Comparison of ENCODE assay signal across 8 cellular contexts in genomic region chr2:125745514-125745913, GRCh38.
DNase-seq lines count a peak whose midpoint lies in the region; ATAC-seq and TF ChIP-seq lines count a peak whose summit lies in the region.

No MANE protein-coding gene starts in this region.

- no peak overlapping the region for H2AK5ac ChIP-seq in mesenchymal stem cell (ENCODE audit: low read length, severe bottlenecking)

- H3K23ac ChIP-seq in mesenchymal stem cell (ENCODE audit: low read length in 2 of 2): no peak overlapping the region

- H3K4me1 ChIP-seq in body of pancreas (no peaks in the 10 kb centered on the region), mesenchymal stem cell (ENCODE audit: control insufficient read depth, insufficient read depth, low read depth, low read length) (no peaks in the 10 kb centered on the region)

- H3K4me2 ChIP-seq in mesenchymal stem cell (ENCODE audit: low read length, poor library complexity, severe bottlenecking): no peak overlapping the region

- H3K9ac ChIP-seq in mesenchymal stem cell (ENCODE audit: low read length): no peak overlapping the region

- TF ChIP-seq CTCF in body of pancreas (IDR thresholded peaks at IDR 0.05): peak in 5 of 7 experiments; percentile 27 to 49 (median 47)

- no peak overlapping the region for H3K14ac ChIP-seq in mesenchymal stem cell (ENCODE audit: low read length in 2 of 2)

- no peak overlapping the region for H3K27ac ChIP-seq in body of pancreas
- H3K27ac ChIP-seq in mesenchymal stem cell (ENCODE audit: low read length, poor library complexity, severe bottlenecking): no peak overlapping the region

- H3K9me3 ChIP-seq in body of pancreas: no peaks in the 10 kb centered on the region
- H3K9me3 ChIP-seq in mesenchymal stem cell (ENCODE audit: control insufficient read depth, low read length): peaks cover 2% of the 10 kb centered on the region

- DNase-seq in G401 (ENCODE audit: low spot score) (peak; percentile 14), NCI-H128 (lab: John Stamatoyannopoulos, UW; ENCODE audit: unreplicated experiment) (peak; percentile 4), body of pancreas (peak; percentile 17 to 43 (median 36)), mesenchymal stem cell (peak; percentile 48), HPDE6-E6E7 (ENCODE audit: extremely low spot score) (no peak)

- H2AFZ ChIP-seq in mesenchymal stem cell (ENCODE audit: low read depth, low read length): no peak overlapping the region

- no peak overlapping the region for H2BK15ac ChIP-seq in mesenchymal stem cell (ENCODE audit: low read depth, poor library complexity, severe bottlenecking)

- H3K27me3 ChIP-seq in body of pancreas (no peaks in the 10 kb centered on the region), mesenchymal stem cell (ENCODE audit: control insufficient read depth in 1 of 2, insufficient read depth in 1 of 2, low read length in 2 of 2) (no peaks in the 10 kb centered on the region)

- H3K18ac ChIP-seq in mesenchymal stem cell (ENCODE audit: low read depth in 1 of 2, low read length in 2 of 2): no peak overlapping the region

- H2BK5ac ChIP-seq in mesenchymal stem cell (ENCODE audit: low read depth, low read length, poor library complexity, severe bottlenecking): no peak overlapping the region

- no peak for TF ChIP-seq POLR2A in body of pancreas (IDR thresholded peaks at IDR 0.05)

- no peak overlapping the region for H4K8ac ChIP-seq in mesenchymal stem cell (ENCODE audit: low read length)

- WGBS in body of pancreas, 2 donors: 28 to 34% methylated on average over 4 of the region's 4 CpGs
- 53% methylated on average over 4 of the region's 4 CpGs for WGBS in mesenchymal stem cell

- H3K4me3 ChIP-seq in body of pancreas: no peak overlapping the region
- no peak overlapping the region for H3K4me3 ChIP-seq in mesenchymal stem cell (ENCODE audit: insufficient read depth in 1 of 2, low read depth in 1 of 2, low read length in 2 of 2)

- H3K4ac ChIP-seq in mesenchymal stem cell (ENCODE audit: low read depth in 1 of 2, low read length in 2 of 2): no peak overlapping the region

- H2BK12ac ChIP-seq in mesenchymal stem cell (ENCODE audit: low read length in 2 of 2): no peak overlapping the region

- H2BK120ac ChIP-seq in mesenchymal stem cell (ENCODE audit: low read depth, low read length): no peak overlapping the region

- H3K36me3 ChIP-seq in body of pancreas (replicated peaks in 1 of 2; ENCODE audit: insufficient read depth in 1 of 2, low read depth in 2 of 2): no peaks in the 10 kb centered on the region
- H3K36me3 ChIP-seq in mesenchymal stem cell (ENCODE audit: control insufficient read depth in 1 of 2, insufficient read depth in 2 of 2, low read depth in 1 of 2, low read length in 2 of 2): no peaks in the 10 kb centered on the region

- intact Hi-C loops in body of pancreas (cut with DNase I): no loop called here

- no peak overlapping the region for H4K91ac ChIP-seq in mesenchymal stem cell (ENCODE audit: low read length)

- in situ Hi-C loops in G401 (cut with HindIII; ENCODE audit: low sequenced_read_pairs): no loop called here

- peak; percentile 67 for ATAC-seq in body of pancreas
- no peak for ATAC-seq in GM18870 (IDR thresholded peaks at IDR 0.05; ENCODE audit: unreplicated experiment)
- ATAC-seq in HG03159 (IDR thresholded peaks at IDR 0.05; ENCODE audit: unreplicated experiment): no peak
- ATAC-seq in HG02870 (IDR thresholded peaks at IDR 0.05; ENCODE audit: unreplicated experiment): no peak

- no peaks in the 10 kb centered on the region for H3K79me1 ChIP-seq in mesenchymal stem cell (replicated peaks; ENCODE audit: low read length, poor library complexity, severe bottlenecking)
